In genomic region chr4:80412322-80412721, GRCh38 we compare ENCODE assay signal across 26 cellular contexts.
"Had no signal": no experiment of that assay in that cellular context is flagged by ENCODE, and none has a peak within 500 bp of the region (broad histone marks: within the 10 kb centered on the region; RNA-seq: fewer than 3 reads in every experiment).

No MANE protein-coding gene starts in this region.

- H3K4me1 ChIP-seq: neural progenitor cell, pancreas, prostate gland, right lobe of liver, stomach, thyroid gland, tibial nerve, upper lobe of left lung, vagina had no signal

- H3K36me3 Mint-ChIP-seq: natural killer cell; neural progenitor cell; stimulated activated effector memory CD8-positive, alpha-beta T cell treated with anti-CD3 and anti-CD28 coated beads, Interleukin-12 subunit alpha, Interleukin-12 subunit beta, amount 100 ng/mL, for 72 hours; stimulated activated naive B cell treated with anti-CD40 and anti-IgM and Interleukin-4, amounts not matched to agents 10 μg/mL and 1 μg/mL and 100 μg/mL, for 72 hours had no signal

- H3K27me3 ChIP-seq: neural progenitor cell, right lobe of liver, sigmoid colon, stomach, thyroid gland, tibial nerve, upper lobe of left lung, vagina had no signal

- H3K27ac ChIP-seq: neural progenitor cell, pancreas, prostate gland, right lobe of liver, sigmoid colon, stomach, thoracic aorta, thyroid gland, tibial nerve, upper lobe of left lung, vagina had no signal

- H3K36me3 ChIP-seq: neural progenitor cell, pancreas, prostate gland, right lobe of liver, sigmoid colon, stomach, thoracic aorta, thyroid gland, tibial nerve, upper lobe of left lung, vagina had no signal

- H3K27ac Mint-ChIP-seq: natural killer cell; nephron; neural progenitor cell; stimulated activated effector memory CD8-positive, alpha-beta T cell treated with anti-CD3 and anti-CD28 coated beads, Interleukin-12 subunit alpha, Interleukin-12 subunit beta, amount 100 ng/mL, for 72 hours; stimulated activated naive B cell treated with anti-CD40 and anti-IgM and Interleukin-4, amounts not matched to agents 10 μg/mL and 1 μg/mL and 100 μg/mL, for 72 hours; stimulated activated naive CD8-positive, alpha-beta T cell treated with anti-CD3 and anti-CD28 coated beads, Interleukin-15, Interleukin-2, amounts not matched to agents 100 ng/mL and 50 ng/mL, for 24 hours had no signal

- H3K9me3 Mint-ChIP-seq: natural killer cell; nephron; neural progenitor cell; stimulated activated effector memory CD8-positive, alpha-beta T cell treated with anti-CD3 and anti-CD28 coated beads, Interleukin-12 subunit alpha, Interleukin-12 subunit beta, amount 100 ng/mL, for 72 hours; stimulated activated naive B cell treated with anti-CD40 and anti-IgM and Interleukin-4, amounts not matched to agents 10 μg/mL and 1 μg/mL and 100 μg/mL, for 72 hours; stimulated activated naive CD8-positive, alpha-beta T cell treated with anti-CD3 and anti-CD28 coated beads, Interleukin-15, Interleukin-2, amounts not matched to agents 100 ng/mL and 50 ng/mL, for 24 hours had no signal

- H3K4me3 ChIP-seq: neural progenitor cell, pancreas, prostate gland, right lobe of liver, sigmoid colon, stomach, thoracic aorta, thyroid gland, tibial nerve, upper lobe of left lung, vagina had no signal

- H2AFZ ChIP-seq: neural progenitor cell had no signal

- H3K4me2 ChIP-seq: neural progenitor cell had no signal

- ATAC-seq: natural killer cell; pancreas; right cardiac atrium; right lobe of liver; stimulated activated effector memory CD8-positive, alpha-beta T cell treated with anti-CD3 and anti-CD28 coated beads, Interleukin-12 subunit alpha, Interleukin-12 subunit beta, amount 100 ng/mL, for 72 hours; stimulated activated naive B cell treated with anti-CD40 and anti-IgM and Interleukin-4, amounts not matched to agents 10 μg/mL and 1 μg/mL and 100 μg/mL, for 72 hours had no signal

- H3K4me1 Mint-ChIP-seq: neural progenitor cell; stimulated activated effector memory CD8-positive, alpha-beta T cell treated with anti-CD3 and anti-CD28 coated beads, Interleukin-12 subunit alpha, Interleukin-12 subunit beta, amount 100 ng/mL, for 72 hours; stimulated activated naive B cell treated with anti-CD40 and anti-IgM and Interleukin-4, amounts not matched to agents 10 μg/mL and 1 μg/mL and 100 μg/mL, for 72 hours had no signal

- H3K27me3 Mint-ChIP-seq: stimulated activated naive CD8-positive, alpha-beta T cell treated with anti-CD3 and anti-CD28 coated beads, Interleukin-15, Interleukin-2, amounts not matched to agents 100 ng/mL and 50 ng/mL, for 24 hours had no signal

- DNase-seq: natural killer cell; occipital lobe; pancreas; retina; right cardiac atrium; right lobe of liver; sigmoid colon; small intestine; stimulated activated CD4-positive, alpha-beta T cell treated with anti-CD3 and anti-CD28 coated beads, Interleukin-15, amount 100 ng/mL, for 24 hours; stimulated activated CD4-positive, alpha-beta T cell treated with anti-CD3 and anti-CD28 coated beads, Interleukin-2, amount 100 ng/mL, for 24 hours; stimulated activated CD4-positive, alpha-beta T cell treated with anti-CD3 and anti-CD28 coated beads, Interleukin-2, amount 100 ng/mL, for 48 hours; stimulated activated CD4-positive, alpha-beta T cell treated with anti-CD3 and anti-CD28 coated beads, Interleukin-4, amount 100 ng/mL, for 24 hours; stimulated activated naive B cell treated with anti-CD40 and anti-IgM and Interleukin-4, amounts not matched to agents 10 μg/mL and 1 μg/mL and 100 μg/mL, for 72 hours; stimulated activated naive CD4-positive, alpha-beta T cell treated with Interleukin-2 at 50 U/mL for 16 hours; stomach; thyroid gland; upper lobe of left lung had no signal

- H3K9me3 ChIP-seq: pancreas, prostate gland, right lobe of liver, sigmoid colon, stomach, thoracic aorta, thyroid gland, tibial nerve, upper lobe of left lung, vagina had no signal

- H3K4me3 Mint-ChIP-seq: natural killer cell; nephron; neural progenitor cell; stimulated activated effector memory CD8-positive, alpha-beta T cell treated with anti-CD3 and anti-CD28 coated beads, Interleukin-12 subunit alpha, Interleukin-12 subunit beta, amount 100 ng/mL, for 72 hours; stimulated activated naive B cell treated with anti-CD40 and anti-IgM and Interleukin-4, amounts not matched to agents 10 μg/mL and 1 μg/mL and 100 μg/mL, for 72 hours; stimulated activated naive CD8-positive, alpha-beta T cell treated with anti-CD3 and anti-CD28 coated beads, Interleukin-15, Interleukin-2, amounts not matched to agents 100 ng/mL and 50 ng/mL, for 24 hours had no signal

- H3K9ac ChIP-seq: neural progenitor cell had no signal

- FAIRE-seq: pancreas, small intestine, urothelium cell line had no signal
